ENCODE assay signal across 9 cellular contexts in genomic region chr2:132669854-132670103, GRCh38. TPM values are rescaled to one million over a fixed set of nuclear protein-coding genes. Genes with fewer than 3 reads are reported as not detected.
A peak's percentile ranks its signal among the peaks of the same experiment; 100 is the strongest.
DNase-seq lines count a peak whose midpoint lies in the region; TF ChIP-seq lines count a peak whose summit lies in the region.
"Had no signal": no experiment of that assay in that cellular context is flagged by ENCODE, and none has a peak within 500 bp of the region (broad histone marks: within the 10 kb centered on the region; RNA-seq: fewer than 3 reads in every experiment).

No MANE protein-coding gene starts in this region.

- peak overlapping the region; percentile 76 for H3K4me3 ChIP-seq in AG04450 (ENCODE audit: low read depth, low read length)
- H3K4me3 ChIP-seq in mucosa of rectum (ENCODE audit: low read length in 2 of 2): peak overlapping the region; percentile 35 to 38

- no peak for TF ChIP-seq CTCF in AG04450 (IDR thresholded peaks at IDR 0.05; ENCODE audit: low read depth, low read length)
- TF ChIP-seq CTCF in endothelial cell (IDR thresholded peaks at IDR 0.05; ENCODE audit: unreplicated experiment): no peak

- no peaks in the 10 kb centered on the region for H3K27me3 ChIP-seq in AG04450 (ENCODE audit: control insufficient read depth, insufficient read depth, low read length)
- H3K27me3 ChIP-seq in mucosa of rectum (ENCODE audit: control insufficient read depth in 2 of 2, insufficient read depth in 2 of 2, low read length in 2 of 2): peaks cover 18 to 36% of the 10 kb centered on the region in 2 donors

- DNase-seq in AG04450 (ENCODE audit: low read depth, low spot score) (no peak), NCI-H1092 (lab: John Stamatoyannopoulos, UW) (peak; percentile 13), endothelial cell (ENCODE audit: low spot score) (peak; percentile 28), globus pallidus (ENCODE audit: low spot score) (no peak), anterior cingulate cortex (lab: John Stamatoyannopoulos, UW) (no peak)
- DNase-seq in activated CD4-positive, CD25-positive, alpha-beta regulatory T cell treated with anti-CD3 and anti-CD28 coated beads, Interleukin-2, amount 50 U/mL, for 72 hours: no peak
- DNase-seq in activated naive CD4-positive, alpha-beta T cell treated with Interleukin-2 at 50 U/mL for 16 hours: no peak

- peaks cover 8% of the 10 kb centered on the region in 2 donors for H3K4me1 ChIP-seq in mucosa of rectum (ENCODE audit: control insufficient read depth in 2 of 2, insufficient read depth in 2 of 2, low read length in 2 of 2)

- H3K36me3 ChIP-seq in mucosa of rectum (ENCODE audit: control insufficient read depth in 2 of 2, insufficient read depth in 2 of 2, low read length in 2 of 2): no peaks in the 10 kb centered on the region

- H3K27ac Mint-ChIP-seq in endothelial cell (ENCODE audit: unreplicated experiment): no peak overlapping the region
- H3K27ac Mint-ChIP-seq: T-helper 2 cell treated with Interferon-gamma antibody and Interleukin-4, amounts not matched to agents 5 μg/mL and 100 μg/mL, for 36 hours had no signal

- H3K36me3 Mint-ChIP-seq in endothelial cell (ENCODE audit: low read depth, unreplicated experiment): no peaks in the 10 kb centered on the region

- H3K9me3 ChIP-seq in AG04450 (ENCODE audit: control insufficient read depth, insufficient read depth, low read length) (no peaks in the 10 kb centered on the region), mucosa of rectum (ENCODE audit: control insufficient read depth in 2 of 2, low read length in 2 of 2) (no peaks in the 10 kb centered on the region)

- no peak overlapping the region for H3K9ac ChIP-seq in mucosa of rectum (ENCODE audit: low read depth in 1 of 2, low read length in 2 of 2)

- no peak overlapping the region for H3K4me3 Mint-ChIP-seq in endothelial cell (ENCODE audit: unreplicated experiment)
- H3K4me3 Mint-ChIP-seq: T-helper 2 cell treated with Interferon-gamma antibody and Interleukin-4, amounts not matched to agents 5 μg/mL and 100 μg/mL, for 36 hours had no signal

- CTCF ChIA-PET in AG04450 (lab: Charles Lee): interaction anchor here (0.6 to 1.2 kb wide), 2 partner anchors 24 to 105 kb away, joined by 3 read pairs; no protein-coding TSS in a partner anchor

- H3K9me3 Mint-ChIP-seq in endothelial cell (ENCODE audit: unreplicated experiment): no peaks in the 10 kb centered on the region
- H3K9me3 Mint-ChIP-seq: T-helper 2 cell treated with Interferon-gamma antibody and Interleukin-4, amounts not matched to agents 5 μg/mL and 100 μg/mL, for 36 hours had no signal

- POLR2A ChIA-PET in AG04450 (lab: Yijun Ruan, JAX): no interaction called here

- peaks cover 16% of the 10 kb centered on the region for H3K27me3 Mint-ChIP-seq in endothelial cell (ENCODE audit: unreplicated experiment)

- H3K4me1 Mint-ChIP-seq in endothelial cell (ENCODE audit: unreplicated experiment): peaks cover 8% of the 10 kb centered on the region

- H3K27ac ChIP-seq in AG04450 (ENCODE audit: low read depth, low read length) (no peak overlapping the region), mucosa of rectum (ENCODE audit: low read depth in 2 of 2, low read length in 2 of 2) (no peak overlapping the region)

RNA-seq across cellular contexts. Expression of gene LYPD1, which starts 0.2 kb away (rescaled TPM):
- 60.3 and 64.7 TPM in 2 replicates for polyA plus RNA-seq in AG04450 (2011; rRNA removed)
- polyA minus RNA-seq in AG04450 (2011; rRNA and poly(A)+ RNA removed): 45.6 and 55.1 TPM in 2 replicates
- total RNA-seq in endothelial cell (ENCODE audit: unreplicated experiment): 0.64 TPM

Comparison
In these comparisons a context has a peak if more than half of its experiments do, and no peak if none do; other contexts are left out.
1. DNase-seq: peak in NCI-H1092 (single experiment) and endothelial cell (single experiment); none in AG04450 (single experiment), activated CD4-positive, CD25-positive, alpha-beta regulatory T cell treated with anti-CD3 and anti-CD28 coated beads, Interleukin-2, amount 50 U/mL, for 72 hours (single experiment), activated naive CD4-positive, alpha-beta T cell treated with Interleukin-2 at 50 U/mL for 16 hours (single experiment), globus pallidus (single experiment) and anterior cingulate cortex (0 of 58).